ENCODE assay signal across 1 cellular context in genomic region chr19:45059258-45059965, GRCh38.
TF ChIP-seq lines count a peak whose summit lies in the region.

No MANE protein-coding gene starts in this region.

TF ChIP-seq in HEK293, 187 proteins besides CTCF, POLR2A, EP300 and RAD21 (continued from another document):
- TF ChIP-seq ZNF26 (tag by site-specific recombination; IDR thresholded peaks at IDR 0.05) (no peak), ZNF324 (tag by site-specific recombination; IDR thresholded peaks at IDR 0.05) (no peak), KLF10 (tag by site-specific recombination; IDR thresholded peaks at IDR 0.05) (no peak), KLF8 (tag by site-specific recombination; IDR thresholded peaks at IDR 0.05) (peak; percentile 19; the same call in 1 of the 2 replicates), ZBTB26 (tag by site-specific recombination; optimal IDR thresholded peaks at IDR 0.05) (no peak), ZNF274 (IDR thresholded peaks at IDR 0.05; ENCODE audit: low read length) (no peak), ZNF274 (tag by site-specific recombination; IDR thresholded peaks at IDR 0.05; ENCODE audit: borderline replicate concordance) (no peak), ZNF510 (tag by site-specific recombination; IDR thresholded peaks at IDR 0.05; ENCODE audit: insufficient replicate concordance) (no peak), ZNF501 (tag by site-specific recombination; IDR thresholded peaks at IDR 0.05) (no peak), KLF9 (tag by site-specific recombination; IDR thresholded peaks at IDR 0.05; ENCODE audit: low read depth) (peak; percentile 87), ZSCAN30 (tag by site-specific recombination; IDR thresholded peaks at IDR 0.05) (0 out of 2 replicates have a peak, but pooled peaks have one; percentile 37), ATF2 (tag by site-specific recombination; IDR thresholded peaks at IDR 0.05; ENCODE audit: low read depth) (no peak), ZNF626 (tag by site-specific recombination; IDR thresholded peaks at IDR 0.05) (no peak), ZNF311 (tag by site-specific recombination; IDR thresholded peaks at IDR 0.05; ENCODE audit: borderline replicate concordance) (no peak), ZNF549 (tag by site-specific recombination; IDR thresholded peaks at IDR 0.05) (no peak), RBAK (tag by site-specific recombination; IDR thresholded peaks at IDR 0.05) (no peak), ZNF558 (tag by site-specific recombination; IDR thresholded peaks at IDR 0.05) (no peak), ZNF791 (tag by site-specific recombination; IDR thresholded peaks at IDR 0.05) (no peak), ZNF48 (tag by site-specific recombination; IDR thresholded peaks at IDR 0.05) (no peak), PRDM6 (tag by site-specific recombination; IDR thresholded peaks at IDR 0.05) (no peak), ZNF580 (tag by site-specific recombination; IDR thresholded peaks at IDR 0.05) (no peak), MZF1 (tag by site-specific recombination; IDR thresholded peaks at IDR 0.05; ENCODE audit: borderline replicate concordance) (no peak), GLI2 (tag by site-specific recombination; IDR thresholded peaks at IDR 0.05; ENCODE audit: borderline replicate concordance, low read depth) (no peak), ZNF112 (tag by site-specific recombination; IDR thresholded peaks at IDR 0.05) (no peak), ZNF664 (tag by site-specific recombination; IDR thresholded peaks at IDR 0.05) (no peak), ZNF202 (tag by site-specific recombination; IDR thresholded peaks at IDR 0.05; ENCODE audit: borderline replicate concordance) (no peak)
